ENCODE assay signal across 17 cellular contexts in genomic region chr5:180099733-180100611, GRCh38.
"Had no signal": no experiment of that assay in that cellular context is flagged by ENCODE, and none has a peak within 500 bp of the region (broad histone marks: within the 10 kb centered on the region; RNA-seq: fewer than 3 reads in every experiment).

No MANE protein-coding gene starts in this region.

- DNase-seq: activated CD4-positive, alpha-beta memory T cell treated with anti-CD3 and anti-CD28 coated beads, Interleukin-2, amount 10 ng/mL, durations not matched to agents 7 days and 5 days; activated CD4-positive, alpha-beta T cell treated with anti-CD3 and anti-CD28 coated beads for 4 hours; islet precursor cell; mesenchymal stem cell; nephron progenitor cell; psoas muscle; SHP77 treated with DMSO at 0.1 percent for 48 hours; stimulated activated CD4-positive, alpha-beta T cell treated with anti-CD3 and anti-CD28 coated beads, Interleukin-2, amount 100 ng/mL, for 24 hours; T-helper 1 cell had no signal

- H3K4me3 ChIP-seq: ascending aorta, breast epithelium, esophagus muscularis mucosa, left lung, psoas muscle, right lobe of liver, tibial nerve had no signal

- H3K27me3 ChIP-seq: ascending aorta, breast epithelium, right lobe of liver, tibial nerve had no signal

- H3K9me3 ChIP-seq: ascending aorta, breast epithelium, esophagus muscularis mucosa, left lung, psoas muscle, right lobe of liver had no signal

- H3K4me3 Mint-ChIP-seq: activated CD4-positive, alpha-beta memory T cell treated with anti-CD3 and anti-CD28 coated beads, Interleukin-2, amount 10 ng/mL, durations not matched to agents 7 days and 5 days; nephron progenitor cell; stimulated activated effector memory CD8-positive, alpha-beta T cell treated with anti-CD3 and anti-CD28 coated beads, Interleukin-12 subunit alpha, Interleukin-12 subunit beta, amount 100 ng/mL, for 72 hours had no signal

- ATAC-seq: left lung; psoas muscle; SK-N-SH treated with all-trans-retinoic acid at 6 μM for 48 hours; stimulated activated effector memory CD8-positive, alpha-beta T cell treated with anti-CD3 and anti-CD28 coated beads, Interleukin-12 subunit alpha, Interleukin-12 subunit beta, amount 100 ng/mL, for 72 hours had no signal

- H3K27ac ChIP-seq: ascending aorta, breast epithelium, esophagus muscularis mucosa, left lung, psoas muscle, right lobe of liver, tibial nerve had no signal

- H3K36me3 ChIP-seq: ascending aorta, breast epithelium, esophagus muscularis mucosa, left lung, right lobe of liver had no signal

- H3K4me1 ChIP-seq: ascending aorta, breast epithelium, esophagus muscularis mucosa, left lung, psoas muscle, right lobe of liver, tibial nerve had no signal

- H3K27ac Mint-ChIP-seq: activated CD4-positive, alpha-beta memory T cell treated with anti-CD3 and anti-CD28 coated beads, Interleukin-2, amount 10 ng/mL, durations not matched to agents 7 days and 5 days; nephron progenitor cell; stimulated activated effector memory CD8-positive, alpha-beta T cell treated with anti-CD3 and anti-CD28 coated beads, Interleukin-12 subunit alpha, Interleukin-12 subunit beta, amount 100 ng/mL, for 72 hours had no signal

- H3K9me3 Mint-ChIP-seq: activated CD4-positive, alpha-beta memory T cell treated with anti-CD3 and anti-CD28 coated beads, Interleukin-2, amount 10 ng/mL, durations not matched to agents 7 days and 5 days; stimulated activated effector memory CD8-positive, alpha-beta T cell treated with anti-CD3 and anti-CD28 coated beads, Interleukin-12 subunit alpha, Interleukin-12 subunit beta, amount 100 ng/mL, for 72 hours had no signal

- H3K4me1 Mint-ChIP-seq: activated CD4-positive, alpha-beta memory T cell treated with anti-CD3 and anti-CD28 coated beads, Interleukin-2, amount 10 ng/mL, durations not matched to agents 7 days and 5 days; stimulated activated effector memory CD8-positive, alpha-beta T cell treated with anti-CD3 and anti-CD28 coated beads, Interleukin-12 subunit alpha, Interleukin-12 subunit beta, amount 100 ng/mL, for 72 hours had no signal
